7 cellular contexts compared by ENCODE assay signal in the genomic region with DNA sequence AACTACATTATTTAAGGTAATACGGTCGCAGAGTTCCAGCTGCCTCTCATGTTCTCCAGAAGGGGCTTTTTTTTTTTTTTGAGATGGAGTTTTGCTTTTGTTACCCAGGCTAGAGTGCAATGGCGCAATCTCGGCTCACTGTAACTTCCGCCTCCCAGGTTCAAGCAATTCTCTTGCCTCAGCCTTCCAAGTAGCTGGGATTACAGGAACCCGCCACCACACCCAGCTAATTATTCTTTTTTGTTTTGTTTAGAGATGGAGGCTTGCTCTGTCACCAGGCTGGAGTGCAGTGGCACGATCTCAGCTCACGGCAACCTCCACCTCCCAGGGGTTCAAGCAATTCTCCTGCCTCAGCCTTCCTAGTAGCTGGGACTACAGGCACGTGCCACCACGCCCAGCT. TPM values are rescaled to one million over a fixed set of nuclear protein-coding genes. Genes with fewer than 3 reads are reported as not detected.
A peak's percentile ranks its signal among the peaks of the same experiment; 100 is the strongest.
DNase-seq lines count a peak whose midpoint lies in the region; ATAC-seq and TF ChIP-seq lines count a peak whose summit lies in the region.
"Not testable (repeated sequence)": the region's sequence is repeated elsewhere in the genome, so short reads cannot be mapped to it uniquely, and the experiment has no call there.

No MANE protein-coding gene starts in this region.

- H3K9me3 Mint-ChIP-seq in Caco-2 (ENCODE audit: unreplicated experiment), result not testable (repeated sequence)

- BruUV-seq in Caco-2 (replicated peaks; lab: Mats Ljungman, UMichigan), result not testable (repeated sequence)

- not testable (repeated sequence) for H3K9me3 ChIP-seq in Caco-2; colonic mucosa; right cardiac atrium (ENCODE audit: control insufficient read depth, low read length); mucosa of descending colon; psoas muscle

- POLR2A ChIA-PET in Caco-2 (lab: Charles Lee); RWPE1 (lab: Yijun Ruan, JAX; ENCODE audit: low non-redundant PET): not testable (repeated sequence)

- not testable (repeated sequence) for H3K36me3 ChIP-seq in Caco-2 (ENCODE audit: control insufficient read depth, insufficient read depth, low read length); colonic mucosa; mucosa of descending colon (ENCODE audit: low read depth)
- peaks cover 7 to 88% of the 10 kb centered on the region in 2 donors for H3K36me3 ChIP-seq in psoas muscle (ENCODE audit: insufficient read depth in 1 of 2, low read depth in 1 of 2)

- not testable (repeated sequence) for TF ChIP-seq CTCF in Caco-2 (IDR thresholded peaks at IDR 0.05; ENCODE audit: insufficient read depth in 1 of 2, low read depth in 1 of 2, low read length in 1 of 2, severe bottlenecking in 1 of 2, unreplicated experiment in 1 of 2); RWPE1 (conservative IDR thresholded peaks at IDR 0.05; ENCODE audit: low read depth); colonic mucosa (IDR thresholded peaks at IDR 0.05); mucosa of descending colon (IDR thresholded peaks at IDR 0.05); psoas muscle (IDR thresholded peaks at IDR 0.05)

- ATAC-seq in right cardiac atrium, psoas muscle: not testable (repeated sequence)
- ATAC-seq in mucosa of descending colon, result peak; percentile 80

- H3K27ac Mint-ChIP-seq in Caco-2 (ENCODE audit: unreplicated experiment), result peak overlapping the region; percentile 48

- H3K36me3 Mint-ChIP-seq in Caco-2 (ENCODE audit: insufficient read depth, unreplicated experiment), result peaks cover 24% of the 10 kb centered on the region

- CTCF ChIA-PET in Caco-2 (lab: Charles Lee) (interaction anchor here (0.7 to 1.0 kb wide), 2 partner anchors 10 to 114 kb away, joined by 3 read pairs; no protein-coding TSS in a partner anchor), RWPE1 (lab: Yijun Ruan, JAX) (interaction anchor here (1.0 kb wide), 1 partner anchor 10 kb away, joined by 4 read pairs; no protein-coding TSS in a partner anchor)

- H3K4me3 ChIP-seq in Caco-2 (ENCODE audit: low read depth, low read length); colonic mucosa; right cardiac atrium (ENCODE audit: low read length); mucosa of descending colon; psoas muscle: not testable (repeated sequence)

- H3K4me1 Mint-ChIP-seq in Caco-2 (ENCODE audit: low read depth, unreplicated experiment), result peaks cover 23% of the 10 kb centered on the region

- not testable (repeated sequence) for H3K9ac ChIP-seq in colonic mucosa (ENCODE audit: low read depth in 2 of 2, low read length in 2 of 2)

- not testable (repeated sequence) for H3K27me3 Mint-ChIP-seq in Caco-2 (ENCODE audit: insufficient read depth, unreplicated experiment)

- H3K4me3 Mint-ChIP-seq in Caco-2 (ENCODE audit: unreplicated experiment), result not testable (repeated sequence)

- H3K4me1 ChIP-seq in Caco-2, result peaks cover 45% of the 10 kb centered on the region
- H3K4me1 ChIP-seq in colonic mucosa; right cardiac atrium (ENCODE audit: control insufficient read depth, insufficient read depth, low read length); psoas muscle: not testable (repeated sequence)
- H3K4me1 ChIP-seq in mucosa of descending colon (ENCODE audit: low read depth), result peaks cover 17% of the 10 kb centered on the region

- DNase-seq in Caco-2; RWPE1 (ENCODE audit: low spot score): not testable (repeated sequence)
- DNase-seq in NCI-H748 (lab: John Stamatoyannopoulos, UW; ENCODE audit: unreplicated experiment), result peak; percentile 28
- DNase-seq in colonic mucosa, result peak; percentile 63
- peak in 2 of 3 donors; percentile 3 to 17 for DNase-seq in right cardiac atrium
- peak; percentile 57 to 73 (median 63) for DNase-seq in mucosa of descending colon
- DNase-seq in psoas muscle, result peak; percentile 7 to 13

- 91% methylated on average over 10 of the region's 10 CpGs for WGBS in right cardiac atrium
- WGBS in psoas muscle, 3 donors, result 90 to 95% (median 91%) methylated on average over 10 of the region's 10 CpGs

- not testable (repeated sequence) for H3K27me3 ChIP-seq in Caco-2 (replicated peaks; ENCODE audit: control insufficient read depth, insufficient read depth, low read length); colonic mucosa; right cardiac atrium (ENCODE audit: control insufficient read depth, insufficient read depth); psoas muscle (ENCODE audit: insufficient read depth in 3 of 3, low read length in 2 of 3)

- peak overlapping the region; percentile 50 for H3K27ac ChIP-seq in RWPE1
- H3K27ac ChIP-seq in colonic mucosa, result peak overlapping the region; percentile 71
- not testable (repeated sequence) for H3K27ac ChIP-seq in right cardiac atrium (ENCODE audit: low read length); psoas muscle

- intact Hi-C loops in Caco-2 (cut with micrococcal nuclease; ENCODE audit: unreplicated experiment); colonic mucosa (cut with DNase I); right cardiac atrium (cut with DNase I); mucosa of descending colon (cut with DNase I, micrococcal nuclease); psoas muscle (cut with DNase I): not testable (repeated sequence)

RNA-seq across cellular contexts. Expression of gene PER2, which starts 15.0 kb away (rescaled TPM):
- 12.2 and 12.5 TPM in 2 replicates for total RNA-seq in Caco-2 (2022)
- total RNA-seq in colonic mucosa, result 10 to 100 TPM; 22.1 to 29.2 TPM
- 1 to 10 TPM; 5.0 to 7.2 (median 6.4) TPM for total RNA-seq in right cardiac atrium
- polyA plus RNA-seq in right cardiac atrium, result 3.8 TPM
- 10 to 100 TPM; 22.6 to 26.8 (median 22.6) TPM for total RNA-seq in mucosa of descending colon
- total RNA-seq in psoas muscle, result 10 to 100 TPM in 3 of 4 donors, 1 to 10 TPM in 1; 7.8 to 20.7 (median 13.1) TPM
- polyA plus RNA-seq in psoas muscle, result 1 to 10 TPM; 1.9 to 2.5 (median 2.4) TPM

RNA-seq across cellular contexts. Expression of gene HES6, which starts 33.6 kb away (rescaled TPM):
- 21.2 and 22.1 TPM in 2 replicates for total RNA-seq in Caco-2 (2022)
- 10 to 100 TPM; 55.6 to 79.5 TPM for total RNA-seq in colonic mucosa
- 1 to 10 TPM; 3.4 to 6.1 (median 4.6) TPM for total RNA-seq in right cardiac atrium
- 6.0 TPM for polyA plus RNA-seq in right cardiac atrium
- total RNA-seq in mucosa of descending colon, result 10 to 100 TPM; 21.9 to 63.5 (median 25.7) TPM
- total RNA-seq in psoas muscle, result 10 to 100 TPM in 2 of 4 donors, 1 to 10 TPM in 2; 4.1 to 13.1 (median 10.9) TPM
- polyA plus RNA-seq in psoas muscle, result 10 to 100 TPM; 35.7 to 54.5 (median 40.6) TPM

RNA-seq across cellular contexts. Expression of gene TRAF3IP1, which starts 46.9 kb away (rescaled TPM):
- total RNA-seq in Caco-2 (2022), result 7.1 and 7.4 TPM in 2 replicates
- total RNA-seq in colonic mucosa, result 10 to 100 TPM; 16.2 to 18.5 TPM
- 10 to 100 TPM; 13.1 to 19.9 (median 17.2) TPM for total RNA-seq in right cardiac atrium
- polyA plus RNA-seq in right cardiac atrium, result 6.3 TPM
- total RNA-seq in mucosa of descending colon, result 10 to 100 TPM; 13.3 to 37.5 (median 16.3) TPM
- total RNA-seq in psoas muscle, result 10 to 100 TPM; 14.9 to 24.7 (median 18.4) TPM
- polyA plus RNA-seq in psoas muscle, result 10 to 100 TPM in 1 of 3 donors, 1 to 10 TPM in 2; 2.9 to 30.9 (median 6.9) TPM
